Comparison of ENCODE assay signal across 11 cellular contexts in the genomic region with DNA sequence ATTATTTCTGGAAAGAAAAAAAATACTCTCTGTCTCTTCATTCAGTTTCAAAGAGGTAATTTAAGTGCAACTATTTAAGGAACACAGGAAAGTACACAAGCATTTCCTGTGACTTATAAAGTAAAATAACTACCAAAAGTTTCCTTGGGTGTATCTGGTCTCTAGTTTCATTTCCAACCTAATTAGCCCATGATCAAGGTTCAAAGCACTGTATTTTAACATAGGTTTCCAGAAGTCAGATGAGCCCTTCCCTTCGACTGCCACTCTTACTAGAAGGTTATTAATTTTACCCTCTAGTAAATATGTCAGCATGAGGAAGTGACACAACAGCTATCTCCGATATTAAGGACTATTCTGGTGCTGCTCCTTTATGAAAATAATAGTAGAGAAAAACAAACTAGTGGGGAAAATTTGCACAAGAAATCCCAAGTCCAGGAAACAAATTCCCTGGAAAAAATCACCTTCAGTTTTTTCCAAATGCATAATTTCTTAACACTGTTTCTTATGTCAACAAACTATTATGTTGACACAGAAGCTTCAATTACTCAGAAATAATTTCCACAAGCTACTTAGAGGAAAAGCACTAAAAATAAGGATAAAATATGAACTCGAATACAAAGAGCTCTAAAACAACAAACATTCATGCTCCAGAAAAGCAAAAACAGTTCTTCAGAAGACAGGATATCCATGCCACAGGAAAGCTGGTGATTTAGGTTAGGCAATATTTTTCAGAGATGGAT. TPM values are rescaled to one million over a fixed set of nuclear protein-coding genes. Genes with fewer than 3 reads are reported as not detected.
DNase-seq lines count a peak whose midpoint lies in the region; ATAC-seq, FAIRE-seq and TF ChIP-seq lines count a peak whose summit lies in the region.
"Had no signal": no experiment of that assay in that cellular context is flagged by ENCODE, and none has a peak within 500 bp of the region (broad histone marks: within the 10 kb centered on the region; RNA-seq: fewer than 3 reads in every experiment).

No MANE protein-coding gene starts in this region.

- H2BK12ac ChIP-seq in mesenchymal stem cell (ENCODE audit: low read length in 2 of 2) = no peak overlapping the region

- peak; percentile 60 for ATAC-seq in GM19397 (IDR thresholded peaks at IDR 0.05; ENCODE audit: unreplicated experiment)

- H2BK120ac ChIP-seq in mesenchymal stem cell (ENCODE audit: low read depth, low read length) = no peak overlapping the region

- no peak for TF ChIP-seq POLR2A in GM12892 (IDR thresholded peaks at IDR 0.05; ENCODE audit: low read depth, low read length)

- DNase-seq in GM12892 (ENCODE audit: insufficient read length) = no peak
- peak; percentile 14 for DNase-seq in NAMALWA (ENCODE audit: low spot score)
- peak; percentile 4 for DNase-seq in mesenchymal stem cell
- no peak for DNase-seq in caudate nucleus (lab: John Stamatoyannopoulos, UW)
- DNase-seq in activated gamma-delta T cell (lab: John Stamatoyannopoulos, UW) = no peak
- DNase-seq in ecto neural progenitor cell (ENCODE audit: low spot score) = no peak
- DNase-seq in NCI-H1436 (lab: John Stamatoyannopoulos, UW) = no peak
- DNase-seq: activated naive CD4-positive, alpha-beta T cell; NCI-H1092 treated with DMSO at 0.1 percent for 48 hours had no signal

- FAIRE-seq in GM12892 (lab: Jason Lieb, UNC) = peak; percentile 42
- FAIRE-seq: TTC549 had no signal

- H3K23ac ChIP-seq in mesenchymal stem cell (ENCODE audit: low read length in 2 of 2) = no peak overlapping the region

- no peak overlapping the region for H3K18ac ChIP-seq in mesenchymal stem cell (ENCODE audit: low read depth in 1 of 2, low read length in 2 of 2)

- 55% methylated on average over 2 of the region's 3 CpGs for WGBS in mesenchymal stem cell

- H3K9ac ChIP-seq in mesenchymal stem cell (ENCODE audit: low read length) = no peak overlapping the region

- H2AK5ac ChIP-seq in mesenchymal stem cell (ENCODE audit: low read length, severe bottlenecking) = no peak overlapping the region

- H3K4me2 ChIP-seq in mesenchymal stem cell (ENCODE audit: low read length, poor library complexity, severe bottlenecking) = no peak overlapping the region

- H3K27ac ChIP-seq in mesenchymal stem cell (ENCODE audit: low read length, poor library complexity, severe bottlenecking) (no peak overlapping the region), caudate nucleus (ENCODE audit: low read depth, low read length) (no peak overlapping the region)

- no peak overlapping the region for H3K14ac ChIP-seq in mesenchymal stem cell (ENCODE audit: low read length in 2 of 2)

- no peak overlapping the region for H4K8ac ChIP-seq in mesenchymal stem cell (ENCODE audit: low read length)

- H4K91ac ChIP-seq in mesenchymal stem cell (ENCODE audit: low read length) = no peak overlapping the region

- no peaks in the 10 kb centered on the region for H3K27me3 ChIP-seq in mesenchymal stem cell (ENCODE audit: control insufficient read depth in 1 of 2, insufficient read depth in 1 of 2, low read length in 2 of 2)

- no peaks in the 10 kb centered on the region for H3K4me1 ChIP-seq in mesenchymal stem cell (ENCODE audit: control insufficient read depth, insufficient read depth, low read depth, low read length)

- peaks cover 12 to 60% of the 10 kb centered on the region in 2 experiments for H3K36me3 ChIP-seq in mesenchymal stem cell (ENCODE audit: control insufficient read depth in 1 of 2, insufficient read depth in 2 of 2, low read depth in 1 of 2, low read length in 2 of 2)

- H3K79me1 ChIP-seq in mesenchymal stem cell (replicated peaks; ENCODE audit: low read length, poor library complexity, severe bottlenecking) = peaks cover 1% of the 10 kb centered on the region

- no peak overlapping the region for H2BK15ac ChIP-seq in mesenchymal stem cell (ENCODE audit: low read depth, poor library complexity, severe bottlenecking)

- no peak overlapping the region for H2AFZ ChIP-seq in mesenchymal stem cell (ENCODE audit: low read depth, low read length)

- H3K4me3 ChIP-seq in mesenchymal stem cell (ENCODE audit: insufficient read depth in 1 of 2, low read depth in 1 of 2, low read length in 2 of 2) = no peak overlapping the region

- H3K9me3 ChIP-seq in mesenchymal stem cell (ENCODE audit: control insufficient read depth, low read length) = no peaks in the 10 kb centered on the region

- no peak overlapping the region for H2BK5ac ChIP-seq in mesenchymal stem cell (ENCODE audit: low read depth, low read length, poor library complexity, severe bottlenecking)

- no peak overlapping the region for H3K4ac ChIP-seq in mesenchymal stem cell (ENCODE audit: low read depth in 1 of 2, low read length in 2 of 2)

RNA-seq across cellular contexts. Expression of a gene that starts 35.3 kb away (rescaled TPM):
- 9.5 TPM for polyA plus RNA-seq in GM12892 (2012; ENCODE audit: missing spikeins)
- 131 TPM for polyA plus RNA-seq in mesenchymal stem cell (2013, experiment 1 of 2)
- polyA plus RNA-seq in mesenchymal stem cell (2013, experiment 2 of 2) = 137 TPM

RNA-seq across cellular contexts. Expression of a gene that starts 35.4 kb away (rescaled TPM):
- not detected for polyA plus RNA-seq in GM12892 (2012; ENCODE audit: missing spikeins)
- 16.7 TPM for polyA plus RNA-seq in mesenchymal stem cell (2013, experiment 1 of 2)
- 15.2 TPM for polyA plus RNA-seq in mesenchymal stem cell (2013, experiment 2 of 2)

RNA-seq across cellular contexts. Expression of a gene that starts 53.8 kb away (rescaled TPM):
- polyA plus RNA-seq in GM12892 (2012; ENCODE audit: missing spikeins) = 20.2 TPM
- 17.1 TPM for polyA plus RNA-seq in mesenchymal stem cell (2013, experiment 1 of 2)
- polyA plus RNA-seq in mesenchymal stem cell (2013, experiment 2 of 2) = 17.9 TPM

RNA-seq across cellular contexts. Expression of a gene that starts 53.9 kb away (rescaled TPM):
- 20.8 TPM for polyA plus RNA-seq in GM12892 (2012; ENCODE audit: missing spikeins)
- 17.7 TPM for polyA plus RNA-seq in mesenchymal stem cell (2013, experiment 1 of 2)
- 16.8 TPM for polyA plus RNA-seq in mesenchymal stem cell (2013, experiment 2 of 2)

Comparison
In these comparisons a context has a peak if more than half of its experiments do, and no peak if none do; other contexts are left out.
1. DNase-seq: peak in NAMALWA (single experiment) and mesenchymal stem cell (single experiment); none in GM12892 (single experiment), caudate nucleus (0 of 61), activated gamma-delta T cell (single experiment), ecto neural progenitor cell (single experiment) and NCI-H1436 (single experiment).